In the genomic region with DNA sequence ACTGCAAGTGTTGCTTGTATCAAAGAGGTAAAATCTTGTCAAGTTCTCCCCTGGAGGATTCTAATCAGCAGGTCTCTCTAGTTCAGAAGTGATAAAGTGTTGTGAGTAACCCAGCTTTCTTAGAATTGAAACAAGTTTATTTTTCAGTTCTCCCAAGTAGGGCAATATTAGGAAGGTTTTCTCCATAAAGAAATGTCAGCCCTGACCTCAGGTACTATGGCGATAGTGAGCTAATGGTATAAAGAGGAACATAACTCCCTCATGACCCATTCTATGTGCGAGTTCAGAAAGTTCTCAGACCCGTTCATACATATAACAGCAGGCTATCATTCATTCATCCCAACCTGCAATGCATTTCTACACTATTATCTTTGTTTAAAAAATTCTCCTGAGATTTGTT, we compare ENCODE assay signal across 8 cellular contexts.
"Had no signal": no experiment of that assay in that cellular context is flagged by ENCODE, and none has a peak within 500 bp of the region (broad histone marks: within the 10 kb centered on the region; RNA-seq: fewer than 3 reads in every experiment).

No MANE protein-coding gene starts in this region.

- DNase-seq: GM23248, GOT3, H7, H9, HCEC 1CT, HFFc6 had no signal

- ATAC-seq: GM23338, HCT116 had no signal

- H3K4me1 Mint-ChIP-seq: GM23338, H9 had no signal

- H3K4me3 Mint-ChIP-seq: GM23338, H9, HFFc6 had no signal

- H3K27ac Mint-ChIP-seq: GM23338, H9, HFFc6 had no signal
